Comparison of ENCODE assay signal across 1 cellular context in genomic region chr10:3781458-3782098, GRCh38.
TF ChIP-seq lines count a peak whose summit lies in the region.

No MANE protein-coding gene starts in this region.

TF ChIP-seq in HepG2, 621 proteins besides CTCF, POLR2A, EP300 and RAD21 (continued from another document and continues in another):
- TF ChIP-seq ZNF800 (CRISPR knock-in tag; IDR thresholded peaks at IDR 0.05) (no peak), NFATC3 (CRISPR knock-in tag; IDR thresholded peaks at IDR 0.05) (no peak), LRRFIP1 (CRISPR knock-in tag; conservative IDR thresholded peaks at IDR 0.05) (no peak), HNRNPL (IDR thresholded peaks at IDR 0.05; ENCODE audit: low read depth, low read length) (peak; percentile 86), KLF6 (CRISPR knock-in tag; IDR thresholded peaks at IDR 0.05) (no peak), TSC22D2 (CRISPR knock-in tag; IDR thresholded peaks at IDR 0.05; ENCODE audit: borderline replicate concordance) (no peak), ATM (IDR thresholded peaks at IDR 0.05; ENCODE audit: borderline replicate concordance) (no peak), ZNF615 (CRISPR knock-in tag; IDR thresholded peaks at IDR 0.05; ENCODE audit: borderline replicate concordance) (no peak), ISX (CRISPR knock-in tag; conservative IDR thresholded peaks at IDR 0.05) (no peak), CBFB (CRISPR knock-in tag; IDR thresholded peaks at IDR 0.05) (peak; percentile 47; the same call in 1 of the 2 replicates), KAT8 (CRISPR knock-in tag; IDR thresholded peaks at IDR 0.05) (no peak), AGO2 (optimal IDR thresholded peaks at IDR 0.05; ENCODE audit: low read depth, low read length) (peak; percentile 94), ZNF616 (CRISPR knock-in tag; IDR thresholded peaks at IDR 0.05; ENCODE audit: low read depth) (no peak), ZNF570 (CRISPR knock-in tag; IDR thresholded peaks at IDR 0.05; ENCODE audit: borderline replicate concordance) (no peak), HNF1A (IDR thresholded peaks at IDR 0.05; ENCODE audit: low read depth) (no peak), HNF1A (CRISPR knock-in tag; IDR thresholded peaks at IDR 0.05; ENCODE audit: borderline replicate concordance) (no peak), PHF20 (CRISPR knock-in tag; IDR thresholded peaks at IDR 0.05) (no peak), KDM6A (CRISPR knock-in tag; IDR thresholded peaks at IDR 0.05; ENCODE audit: low read depth) (no peak), ZNF713 (CRISPR knock-in tag; IDR thresholded peaks at IDR 0.05) (no peak), THYN1 (CRISPR knock-in tag; IDR thresholded peaks at IDR 0.05; ENCODE audit: borderline replicate concordance, low read depth) (no peak), ZNF703 (CRISPR knock-in tag; IDR thresholded peaks at IDR 0.05; ENCODE audit: borderline replicate concordance) (no peak), ZNF234 (CRISPR knock-in tag; conservative IDR thresholded peaks at IDR 0.05) (no peak), ZNF3 (CRISPR knock-in tag; IDR thresholded peaks at IDR 0.05) (no peak), TARDBP (CRISPR knock-in tag; IDR thresholded peaks at IDR 0.05) (no peak), LBX2 (CRISPR knock-in tag; IDR thresholded peaks at IDR 0.05; ENCODE audit: borderline replicate concordance) (no peak), ZNF362 (CRISPR knock-in tag; IDR thresholded peaks at IDR 0.05; ENCODE audit: borderline replicate concordance) (no peak), NR1H2 (CRISPR knock-in tag; IDR thresholded peaks at IDR 0.05; ENCODE audit: borderline replicate concordance, low read depth) (no peak), ZFP91 (CRISPR knock-in tag; IDR thresholded peaks at IDR 0.05; ENCODE audit: borderline replicate concordance) (0 out of 2 replicates have a peak, but pooled peaks have one; percentile 52), ZNF547 (CRISPR knock-in tag; IDR thresholded peaks at IDR 0.05) (no peak), ESRRA (CRISPR knock-in tag; IDR thresholded peaks at IDR 0.05; ENCODE audit: low read depth) (no peak), ZNF530 (CRISPR knock-in tag; IDR thresholded peaks at IDR 0.05; ENCODE audit: low read depth) (no peak), ZNF549 (CRISPR knock-in tag; IDR thresholded peaks at IDR 0.05) (no peak), ZNF510 (CRISPR knock-in tag; IDR thresholded peaks at IDR 0.05; ENCODE audit: low read depth) (no peak), DDIT3 (CRISPR knock-in tag; IDR thresholded peaks at IDR 0.05) (no peak), SKIL (CRISPR knock-in tag; IDR thresholded peaks at IDR 0.05; ENCODE audit: borderline replicate concordance) (no peak), GLMP (CRISPR knock-in tag; IDR thresholded peaks at IDR 0.05; ENCODE audit: borderline replicate concordance) (0 out of 2 replicates have a peak, but pooled peaks have one; percentile 41), GABPB1 (CRISPR knock-in tag; IDR thresholded peaks at IDR 0.05) (peak; percentile 64; the same call in 1 of the 2 replicates), ZNF605 (CRISPR knock-in tag; IDR thresholded peaks at IDR 0.05) (0 out of 2 replicates have a peak, but pooled peaks have one; percentile 24), CBX5 (CRISPR knock-in tag; IDR thresholded peaks at IDR 0.05; ENCODE audit: borderline replicate concordance) (no peak), HOXD1 (CRISPR knock-in tag; IDR thresholded peaks at IDR 0.05) (no peak), ZGPAT (CRISPR knock-in tag; IDR thresholded peaks at IDR 0.05) (0 out of 2 replicates have a peak, but pooled peaks have one; percentile 15), ZBTB7A (CRISPR knock-in tag; IDR thresholded peaks at IDR 0.05) (no peak), PHF5A (CRISPR knock-in tag; IDR thresholded peaks at IDR 0.05; ENCODE audit: low read depth, unreplicated experiment) (no peak), ZNF253 (CRISPR knock-in tag; IDR thresholded peaks at IDR 0.05; ENCODE audit: borderline replicate concordance) (no peak)
